ENCODE assay signal across 25 cellular contexts in the genomic region with DNA sequence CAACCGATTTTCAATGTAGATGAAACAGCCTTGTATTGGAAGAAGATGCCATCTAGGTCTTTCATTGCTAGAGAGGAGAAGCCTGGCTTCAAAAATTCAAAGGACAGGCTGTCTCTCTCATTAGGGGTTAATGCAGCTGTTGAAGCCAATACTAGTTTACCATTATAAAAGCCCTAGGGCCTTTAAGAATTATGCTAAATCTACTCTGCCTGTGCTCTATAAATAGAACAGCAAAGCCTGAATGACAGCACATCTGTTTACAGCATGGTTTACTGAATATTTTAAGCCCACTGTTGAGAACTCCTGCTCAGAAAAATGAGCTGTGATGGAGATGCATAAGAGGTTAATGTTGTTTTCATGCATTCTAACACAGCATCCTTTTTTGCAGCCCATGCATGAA.
"Had no signal": no experiment of that assay in that cellular context is flagged by ENCODE, and none has a peak within 500 bp of the region (broad histone marks: within the 10 kb centered on the region; RNA-seq: fewer than 3 reads in every experiment).

No MANE protein-coding gene starts in this region.

- H3K9me3 ChIP-seq: testis, thyroid gland, uterus had no signal

- H3K4me3 ChIP-seq: stomach, suprapubic skin, testis, thoracic aorta, thyroid gland, tibial artery, tibial nerve, transverse colon, upper lobe of left lung, upper lobe of right lung, uterus, vagina had no signal

- H3K4me1 ChIP-seq: stomach, suprapubic skin, testis, thyroid gland, tibial artery, tibial nerve, transverse colon, upper lobe of left lung, upper lobe of right lung, uterus, vagina had no signal

- DNase-seq: stimulated activated CD4-positive, alpha-beta T cell treated with anti-CD3 and anti-CD28 coated beads, Interleukin-2, amount 100 ng/mL, for 48 hours; stimulated activated CD4-positive, alpha-beta T cell treated with anti-CD3 and anti-CD28 coated beads, Interleukin-4, amount 100 ng/mL, for 1 hour; stimulated activated CD4-positive, alpha-beta T cell treated with anti-CD3 and anti-CD28 coated beads, Interleukin-4, amount 100 ng/mL, for 24 hours; stimulated activated CD4-positive, alpha-beta T cell treated with anti-CD3 and anti-CD28 coated beads, Interleukin-4, amount 100 ng/mL, for 4 hours; stimulated activated CD8-positive, alpha-beta memory T cell treated with anti-CD3 and anti-CD28 coated beads, Interleukin-4, amount 100 ng/mL, for 48 hours; stimulated activated naive B cell treated with anti-CD40 and anti-IgM and Interleukin-4, amounts not matched to agents 10 μg/mL and 1 μg/mL and 100 μg/mL, for 72 hours; stimulated activated naive CD4-positive, alpha-beta T cell; stimulated activated naive CD4-positive, alpha-beta T cell treated with Interleukin-2 at 50 U/mL for 16 hours; stimulated activated naive CD8-positive, alpha-beta T cell treated with anti-CD3 and anti-CD28 coated beads, Interleukin-15, amount 100 ng/mL, for 72 hours; stimulated activated naive CD8-positive, alpha-beta T cell treated with anti-CD3 and anti-CD28 coated beads, Interleukin-15, Interleukin-2, amounts not matched to agents 100 U/mL and 50 U/mL, for 24 hours; stomach; substantia nigra; testis; thyroid gland; tibial artery; transverse colon; trophoblast cell; upper lobe of left lung; upper lobe of right lung; uterus had no signal

- FAIRE-seq: urothelium cell line had no signal

- H3K27me3 ChIP-seq: stomach, suprapubic skin, testis, thyroid gland, tibial artery, tibial nerve, transverse colon, upper lobe of left lung, upper lobe of right lung, uterus, vagina had no signal

- H3K27ac ChIP-seq: stomach, suprapubic skin, testis, thoracic aorta, thyroid gland, tibial artery, tibial nerve, transverse colon, upper lobe of left lung, upper lobe of right lung, uterus, vagina had no signal

- H3K36me3 ChIP-seq: stomach, suprapubic skin, thoracic aorta, thyroid gland, tibial artery, tibial nerve, transverse colon, upper lobe of left lung, upper lobe of right lung, uterus, vagina had no signal
